ENCODE assay signal across 1 cellular context in the genomic region with DNA sequence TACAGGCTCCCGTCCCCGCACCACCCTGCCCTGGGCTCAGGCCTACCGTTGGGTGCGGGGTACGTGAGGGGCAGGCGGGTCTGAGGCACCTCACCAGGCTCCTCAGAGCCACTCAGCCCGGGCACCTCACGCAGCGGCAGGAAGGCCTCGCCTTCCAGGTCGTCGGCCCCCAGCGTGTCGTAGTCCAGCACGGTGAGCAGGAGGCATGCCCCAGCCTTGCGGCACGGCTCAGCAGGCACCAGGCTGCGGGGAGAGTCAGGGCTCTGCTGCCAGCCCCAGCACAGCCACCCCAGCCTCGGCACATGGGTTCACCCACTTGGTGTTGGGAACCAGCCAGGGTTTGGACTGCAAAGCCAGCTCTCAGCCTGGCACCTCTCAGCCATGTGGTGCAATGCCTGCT.
TF ChIP-seq lines count a peak whose summit lies in the region.

No MANE protein-coding gene starts in this region.

TF ChIP-seq in K562, 482 proteins besides CTCF, POLR2A, EP300 and RAD21:
- TF ChIP-seq SOX6 (IDR thresholded peaks at IDR 0.05) = no peak
- TF ChIP-seq BCLAF1 (IDR thresholded peaks at IDR 0.05; ENCODE audit: borderline replicate concordance in 1 of 2, control insufficient read depth in 1 of 2, low read depth in 2 of 2, low read length in 1 of 2) = no peak
- TF ChIP-seq TBP (optimal IDR thresholded peaks at IDR 0.05; ENCODE audit: low read depth, low read length) = no peak
- peak; percentile 77 for TF ChIP-seq RBFOX2 (IDR thresholded peaks at IDR 0.05; ENCODE audit: low read depth, low read length)
- TF ChIP-seq, protein P1, sequence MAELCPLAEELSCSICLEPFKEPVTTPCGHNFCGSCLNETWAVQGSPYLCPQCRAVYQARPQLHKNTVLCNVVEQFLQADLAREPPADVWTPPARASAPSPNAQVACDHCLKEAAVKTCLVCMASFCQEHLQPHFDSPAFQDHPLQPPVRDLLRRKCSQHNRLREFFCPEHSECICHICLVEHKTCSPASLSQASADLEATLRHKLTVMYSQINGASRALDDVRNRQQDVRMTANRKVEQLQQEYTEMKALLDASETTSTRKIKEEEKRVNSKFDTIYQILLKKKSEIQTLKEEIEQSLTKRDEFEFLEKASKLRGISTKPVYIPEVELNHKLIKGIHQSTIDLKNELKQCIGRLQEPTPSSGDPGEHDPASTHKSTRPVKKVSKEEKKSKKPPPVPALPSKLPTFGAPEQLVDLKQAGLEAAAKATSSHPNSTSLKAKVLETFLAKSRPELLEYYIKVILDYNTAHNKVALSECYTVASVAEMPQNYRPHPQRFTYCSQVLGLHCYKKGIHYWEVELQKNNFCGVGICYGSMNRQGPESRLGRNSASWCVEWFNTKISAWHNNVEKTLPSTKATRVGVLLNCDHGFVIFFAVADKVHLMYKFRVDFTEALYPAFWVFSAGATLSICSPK (IDR thresholded peaks at IDR 0.05; ENCODE audit: borderline replicate concordance) = no peak
- TF ChIP-seq NCOA1 (IDR thresholded peaks at IDR 0.05; ENCODE audit: low read depth) = no peak
- no peak for TF ChIP-seq FOXA3 (CRISPR knock-in tag; conservative IDR thresholded peaks at IDR 0.05 in 1 of 2, IDR thresholded peaks at IDR 0.05 in 1 of 2)
- peak; percentile 73 for TF ChIP-seq POLR2G (IDR thresholded peaks at IDR 0.05; ENCODE audit: low read depth, low read length)
- TF ChIP-seq RBM22 (IDR thresholded peaks at IDR 0.05; ENCODE audit: low read depth, low read length, poor library complexity, severe bottlenecking) = peak; percentile 69
- no peak for TF ChIP-seq ZNF347 (CRISPR knock-in tag; IDR thresholded peaks at IDR 0.05; ENCODE audit: low read depth)
- TF ChIP-seq POLR2H (tag; IDR thresholded peaks at IDR 0.05; ENCODE audit: low read depth) = no peak
TF ChIP-seq in K562: peak in this region for 3.
